11 cellular contexts compared by ENCODE assay signal in genomic region chr18:74745658-74746403, GRCh38.
DNase-seq lines count a peak whose midpoint lies in the region; ATAC-seq and TF ChIP-seq lines count a peak whose summit lies in the region.
"Had no signal": no experiment of that assay in that cellular context is flagged by ENCODE, and none has a peak within 500 bp of the region (broad histone marks: within the 10 kb centered on the region; RNA-seq: fewer than 3 reads in every experiment).

No MANE protein-coding gene starts in this region.

- H3K36me3 ChIP-seq in RWPE2 (ENCODE audit: low read depth) (no peaks in the 10 kb centered on the region), skeletal muscle satellite cell (ENCODE audit: insufficient read depth, low read length) (no peaks in the 10 kb centered on the region)
- H3K36me3 ChIP-seq: lower lobe of right lung had no signal

- H3K27ac Mint-ChIP-seq in T-cell, result no peak overlapping the region

- H3K27me3 ChIP-seq in RWPE2 (ENCODE audit: insufficient read depth, poor library complexity, severe bottlenecking), result no peaks in the 10 kb centered on the region
- H3K27me3 ChIP-seq in skeletal muscle satellite cell (ENCODE audit: control insufficient read depth, insufficient read depth, low read length), result no peaks in the 10 kb centered on the region

- H3K9me3 Mint-ChIP-seq in T-cell, result peaks cover 0 to 4% (median 0%) of the 10 kb centered on the region in 3 donors

- peak; percentile 81 for DNase-seq in HCEC 1CT
- DNase-seq in RWPE2 (ENCODE audit: low spot score), result peak; percentile 68
- DNase-seq in fibroblast of mammary gland (ENCODE audit: low read depth), result peak; percentile 68
- no peak for DNase-seq in T-cell
- no peak for DNase-seq in NCI-H1436 treated with DMSO at 0.1 percent for 48 hours (lab: John Stamatoyannopoulos, UW)
- DNase-seq: lower lobe of right lung, NCI-H2029 treated with DMSO at 0.1 percent for 48 hours, right cardiac atrium had no signal

- TF ChIP-seq CTCF in RWPE2 (IDR thresholded peaks at IDR 0.05; ENCODE audit: poor library complexity, severe bottlenecking), result no peak
- TF ChIP-seq CTCF in fibroblast of mammary gland (conservative IDR thresholded peaks at IDR 0.05; ENCODE audit: control insufficient read depth, insufficient read depth, low read depth, low read length), result no peak

- H3K4me3 ChIP-seq in RWPE2 (ENCODE audit: severe bottlenecking) (no peak overlapping the region), fibroblast of mammary gland (ENCODE audit: control insufficient read depth, low read depth, low read length) (no peak overlapping the region), skeletal muscle satellite cell (ENCODE audit: low read length) (no peak overlapping the region)
- H3K4me3 ChIP-seq: lower lobe of right lung had no signal

- peaks cover 20% of the 10 kb centered on the region for H3K36me3 Mint-ChIP-seq in T-cell

- CTCF ChIA-PET in T-cell (lab: Charles Lee), result interaction anchor here (0.5 to 1.0 kb wide), 3 partner anchors 22 to 549 kb away, joined by 3 to 9 read pairs (median 4); no protein-coding TSS in a partner anchor

- H3K4me2 ChIP-seq in skeletal muscle satellite cell (ENCODE audit: low read length), result peak overlapping the region; percentile 63

- ATAC-seq in RWPE2 (ENCODE audit: low read depth) (peak; percentile 100), T-cell (replicated peaks in 1 of 4) (no peak), GM21619 (IDR thresholded peaks at IDR 0.05; ENCODE audit: unreplicated experiment) (no peak), HG03469 (IDR thresholded peaks at IDR 0.05; ENCODE audit: unreplicated experiment) (no peak)
- ATAC-seq: right cardiac atrium had no signal

- H3K9me3 ChIP-seq in RWPE2 (ENCODE audit: severe bottlenecking) (no peaks in the 10 kb centered on the region), skeletal muscle satellite cell (replicated peaks; ENCODE audit: low read length) (no peaks in the 10 kb centered on the region)
- H3K9me3 ChIP-seq: lower lobe of right lung had no signal

- no peak overlapping the region for H3K4me3 Mint-ChIP-seq in T-cell

- H3K4me1 ChIP-seq in RWPE2 (ENCODE audit: insufficient read depth, poor library complexity, severe bottlenecking) (peaks cover 27% of the 10 kb centered on the region), skeletal muscle satellite cell (ENCODE audit: control insufficient read depth, insufficient read depth, low read length) (peaks cover 13% of the 10 kb centered on the region)
- H3K4me1 ChIP-seq: lower lobe of right lung had no signal

- H3K27ac ChIP-seq in RWPE2 (ENCODE audit: poor library complexity, severe bottlenecking), result peak overlapping the region; percentile 69
- H3K27ac ChIP-seq: lower lobe of right lung had no signal

- peaks cover 0 to 5% (median 0%) of the 10 kb centered on the region in 3 donors for H3K4me1 Mint-ChIP-seq in T-cell

- POLR2A ChIA-PET in T-cell (lab: Charles Lee), result no interaction called here

- no peak overlapping the region for H3K9ac ChIP-seq in skeletal muscle satellite cell (ENCODE audit: low read depth, low read length)

- H3K27me3 Mint-ChIP-seq in T-cell, result no peaks in the 10 kb centered on the region

Comparison
In these comparisons a context has a peak if more than half of its experiments do, and no peak if none do; other contexts are left out.
1. DNase-seq: peak in HCEC 1CT (single experiment), RWPE2 (single experiment) and fibroblast of mammary gland (single experiment); none in T-cell (0 of 34) and NCI-H1436 treated with DMSO at 0.1 percent for 48 hours (single experiment).